Comparison of ENCODE assay signal across 8 cellular contexts in the genomic region with DNA sequence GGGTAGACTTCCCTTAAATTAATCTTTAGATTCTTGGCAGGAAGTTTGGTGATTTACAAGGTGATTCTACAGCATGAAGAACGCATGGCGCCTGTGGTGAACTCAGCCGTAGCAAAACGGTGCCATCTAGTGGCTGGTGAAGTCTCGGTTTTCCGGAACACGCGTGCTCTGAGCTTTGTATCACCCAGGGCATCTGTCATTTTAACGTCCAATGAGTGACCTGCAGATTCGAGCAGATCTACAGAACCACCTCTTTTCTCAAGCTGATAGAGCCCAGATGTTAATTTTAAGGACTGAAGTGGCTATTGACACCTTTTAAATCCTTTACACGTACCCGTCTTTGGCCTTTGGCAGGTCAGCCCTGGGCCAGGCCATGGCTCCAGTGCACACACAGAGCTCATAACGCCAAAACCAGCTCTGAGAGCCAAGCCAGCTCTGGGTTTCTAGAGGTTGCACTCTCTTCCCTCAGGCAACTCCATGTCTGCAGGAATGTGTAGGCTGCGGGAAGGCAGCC. TPM values are rescaled to one million over a fixed set of nuclear protein-coding genes. Genes with fewer than 3 reads are reported as not detected.
DNase-seq lines count a peak whose midpoint lies in the region; ATAC-seq and TF ChIP-seq lines count a peak whose summit lies in the region.
"Not testable (repeated sequence)": the region's sequence is repeated elsewhere in the genome, so short reads cannot be mapped to it uniquely, and the experiment has no call there.

No MANE protein-coding gene starts in this region.

- H3K4me1 ChIP-seq in GM23248 (ENCODE audit: insufficient read depth); KMS-11 (ENCODE audit: low read depth, poor library complexity, severe bottlenecking); foreskin keratinocyte; tibial nerve: not testable (repeated sequence)

- H3K27ac ChIP-seq in GM23248, KMS-11, foreskin keratinocyte, tibial nerve: not testable (repeated sequence)

- not testable (repeated sequence) for H3K4me3 Mint-ChIP-seq in activated T-helper 17 cell treated with anti-CD3 and anti-CD28 coated beads, Interleukin-2, amount 50 U/mL, for 72 hours; natural killer cell treated with Interleukin-12 subunit alpha and Interleukin-12 subunit beta and Interleukin-15 and Interleukin-18, amount 100 ng/mL, for 72 hours

- not testable (repeated sequence) for DNase-seq in GM10248 (ENCODE audit: extremely low spot score); natural killer cell treated with Interleukin-12 subunit alpha and Interleukin-12 subunit beta and Interleukin-15 and Interleukin-18, amount 100 ng/mL, for 72 hours (ENCODE audit: low spot score); tibial nerve (ENCODE audit: low spot score in 2 of 2)
- DNase-seq in GM23248 (peak; percentile 48), OCI-M1 (lab: John Stamatoyannopoulos, UW) (peak; percentile 42), foreskin keratinocyte (peak in 1 of 2 donors; percentile 4)

- in situ Hi-C loops in GM23248 (cut with MboI): not testable (repeated sequence)

- ATAC-seq in activated T-helper 17 cell treated with anti-CD3 and anti-CD28 coated beads, Interleukin-2, amount 50 U/mL, for 72 hours (replicated peaks): peak; percentile 83
- peak; percentile 73 for ATAC-seq in foreskin keratinocyte
- peak; percentile 59 to 62 for ATAC-seq in natural killer cell treated with Interleukin-12 subunit alpha and Interleukin-12 subunit beta and Interleukin-15 and Interleukin-18, amount 100 ng/mL, for 72 hours

- H3K79me2 ChIP-seq in GM23248 (ENCODE audit: insufficient read depth); KMS-11 (ENCODE audit: insufficient read depth, low read depth): not testable (repeated sequence)

- TF ChIP-seq EP300 in tibial nerve (IDR thresholded peaks at IDR 0.05): not testable (repeated sequence)

- not testable (repeated sequence) for H3K9me3 Mint-ChIP-seq in activated T-helper 17 cell treated with anti-CD3 and anti-CD28 coated beads, Interleukin-2, amount 50 U/mL, for 72 hours; natural killer cell treated with Interleukin-12 subunit alpha and Interleukin-12 subunit beta and Interleukin-15 and Interleukin-18, amount 100 ng/mL, for 72 hours

- not testable (repeated sequence) for H3K9me2 ChIP-seq in GM23248 (ENCODE audit: insufficient read depth)

- H3K27me3 Mint-ChIP-seq in activated T-helper 17 cell treated with anti-CD3 and anti-CD28 coated beads, Interleukin-2, amount 50 U/mL, for 72 hours; natural killer cell treated with Interleukin-12 subunit alpha and Interleukin-12 subunit beta and Interleukin-15 and Interleukin-18, amount 100 ng/mL, for 72 hours: not testable (repeated sequence)

- not testable (repeated sequence) for H3F3A ChIP-seq in GM23248 (ENCODE audit: insufficient read depth)

- H3K4me3 ChIP-seq in GM23248; KMS-11 (IDR thresholded peaks at IDR 0.05; ENCODE audit: insufficient read depth, low read depth, low read length); tibial nerve: not testable (repeated sequence)

- not testable (repeated sequence) for H3K9me3 ChIP-seq in GM23248 (ENCODE audit: low read depth); tibial nerve

- not testable (repeated sequence) for H3K4me1 Mint-ChIP-seq in activated T-helper 17 cell treated with anti-CD3 and anti-CD28 coated beads, Interleukin-2, amount 50 U/mL, for 72 hours; natural killer cell treated with Interleukin-12 subunit alpha and Interleukin-12 subunit beta and Interleukin-15 and Interleukin-18, amount 100 ng/mL, for 72 hours (ENCODE audit: low read depth in 2 of 2)

- H3K27ac Mint-ChIP-seq in activated T-helper 17 cell treated with anti-CD3 and anti-CD28 coated beads, Interleukin-2, amount 50 U/mL, for 72 hours; natural killer cell treated with Interleukin-12 subunit alpha and Interleukin-12 subunit beta and Interleukin-15 and Interleukin-18, amount 100 ng/mL, for 72 hours: not testable (repeated sequence)

- H3K36me3 ChIP-seq in GM23248 (ENCODE audit: low read depth); KMS-11 (ENCODE audit: insufficient read depth); tibial nerve: not testable (repeated sequence)

- POLR2A ChIA-PET in GM10248 (lab: Yijun Ruan, JAX): not testable (repeated sequence)

- not testable (repeated sequence) for H3K9ac ChIP-seq in GM23248, KMS-11

- H3K4me2 ChIP-seq in GM23248 (ENCODE audit: unreplicated experiment); KMS-11: not testable (repeated sequence)

- CTCF ChIA-PET in GM10248 (lab: Yijun Ruan, JAX): interaction anchor here (1.5 kb wide), 1 partner anchor 72 kb away, joined by 3 read pairs; no protein-coding TSS in a partner anchor

- TF ChIP-seq POLR2A in tibial nerve (IDR thresholded peaks at IDR 0.05): not testable (repeated sequence)

- H3K27me3 ChIP-seq in GM23248 (replicated peaks; ENCODE audit: insufficient read depth); KMS-11 (ENCODE audit: insufficient read depth, low read depth); foreskin keratinocyte; tibial nerve: not testable (repeated sequence)

- TF ChIP-seq CTCF in GM10248 (IDR thresholded peaks at IDR 0.05; ENCODE audit: control extremely low read depth, extremely low read depth, low read depth, missing control alignments) (peak; percentile 13), KMS-11 (conservative IDR thresholded peaks at IDR 0.05; ENCODE audit: low read depth, low read length) (peak; percentile 66), foreskin keratinocyte (conservative IDR thresholded peaks at IDR 0.05) (peak; percentile 47), tibial nerve (IDR thresholded peaks at IDR 0.05) (peak in 3 of 5 experiments; percentile 40 to 46 (median 42))

- not testable (repeated sequence) for H3K36me3 Mint-ChIP-seq in activated T-helper 17 cell treated with anti-CD3 and anti-CD28 coated beads, Interleukin-2, amount 50 U/mL, for 72 hours (ENCODE audit: low read depth); natural killer cell treated with Interleukin-12 subunit alpha and Interleukin-12 subunit beta and Interleukin-15 and Interleukin-18, amount 100 ng/mL, for 72 hours

- H4K20me1 ChIP-seq in GM23248 (ENCODE audit: insufficient read depth); KMS-11 (ENCODE audit: insufficient read depth): not testable (repeated sequence)

- not testable (repeated sequence) for H2AFZ ChIP-seq in GM23248
- H2AFZ ChIP-seq in KMS-11 (ENCODE audit: low read depth): peak overlapping the region; percentile 65

- whole genome bisulfite sequencing in GM23248 (ENCODE audit: low coverage in 1 of 2, low lambda C conversion rate in 2 of 2, missing lambda C conversion rate in 2 of 2), 2 experiments: 12 to 16% methylated on average over 13 to 14 of the region's 14 CpGs
- WGBS in tibial nerve, 2 donors: 11 to 12% methylated on average over 13 to 14 of the region's 14 CpGs

RNA-seq across cellular contexts. Expression of gene UNC93A, which starts 2.3 kb away (rescaled TPM):
- total RNA-seq in GM23248 (2014; rRNA removed; shearing (Covaris generic)): not detected in 2 replicates
- polyA plus RNA-seq in GM23248 (2016; fragmentation: Nextera tagmentation; extraction: Ambion mirVana) (not detected in 2 replicates), foreskin keratinocyte (not detected in 2 replicates)
- total RNA-seq in activated T-helper 17 cell treated with anti-CD3 and anti-CD28 coated beads, Interleukin-2, amount 50 U/mL, for 72 hours: not detected
- total RNA-seq in foreskin keratinocyte (not detected in 2 replicates), tibial nerve (not detected)
- total RNA-seq in natural killer cell treated with Interleukin-12 subunit alpha and Interleukin-12 subunit beta and Interleukin-15 and Interleukin-18, amount 100 ng/mL, for 72 hours: not detected

RNA-seq across cellular contexts. Expression of gene TTLL2, which starts 36.1 kb away (rescaled TPM):
- total RNA-seq in GM23248 (2014; rRNA removed; shearing (Covaris generic)): not detected in 2 replicates
- polyA plus RNA-seq in GM23248 (2016; fragmentation: Nextera tagmentation; extraction: Ambion mirVana) (not detected in 2 replicates), foreskin keratinocyte (not detected in 2 replicates)
- total RNA-seq in activated T-helper 17 cell treated with anti-CD3 and anti-CD28 coated beads, Interleukin-2, amount 50 U/mL, for 72 hours: not detected
- total RNA-seq in foreskin keratinocyte (not detected in 2 replicates), tibial nerve (not detected)
- total RNA-seq in natural killer cell treated with Interleukin-12 subunit alpha and Interleukin-12 subunit beta and Interleukin-15 and Interleukin-18, amount 100 ng/mL, for 72 hours: not detected

Comparison
In these comparisons a context has a peak if more than half of its experiments do, and no peak if none do; other contexts are left out.
1. CTCF ChIP-seq: peak in every context shown above with its lines; median percentile 66 in KMS-11; 47 in foreskin keratinocyte; 42 in tibial nerve; 13 in GM10248.